12 cellular contexts compared by ENCODE assay signal in genomic region chr4:8270418-8270771, GRCh38. TPM values are rescaled to one million over a fixed set of nuclear protein-coding genes. Genes with fewer than 3 reads are reported as not detected.
DNase-seq lines count a peak whose midpoint lies in the region; ATAC-seq and TF ChIP-seq lines count a peak whose summit lies in the region.
"Had no signal": no experiment of that assay in that cellular context is flagged by ENCODE, and none has a peak within 500 bp of the region (broad histone marks: within the 10 kb centered on the region; RNA-seq: fewer than 3 reads in every experiment).

No MANE protein-coding gene starts in this region.

- H3K9ac ChIP-seq in neuronal stem cell (ENCODE audit: low read depth, low read length, poor library complexity) = no peak overlapping the region

- H3K18ac ChIP-seq in neuronal stem cell (ENCODE audit: low read length) = no peak overlapping the region

- H3K27ac ChIP-seq in heart right ventricle = peak overlapping the region in 9 of 10 donors; percentile 44 to 86 (median 70)
- H3K27ac ChIP-seq in esophagus squamous epithelium = peak overlapping the region in 3 of 4 donors; percentile 46 to 86 (median 78)
- H3K27ac ChIP-seq in neuronal stem cell (replicated peaks; ENCODE audit: low read length) = no peak overlapping the region
- H3K27ac ChIP-seq in upper lobe of left lung = peak overlapping the region in 2 of 4 donors; percentile 6 to 51
- H3K27ac ChIP-seq: dorsolateral prefrontal cortex had no signal

- DNase-seq in heart right ventricle (no peak), left ventricle myocardium superior (no peak), esophagus squamous epithelium (lab: John Stamatoyannopoulos, UW) (no peak), neuronal stem cell (ENCODE audit: low spot score) (no peak), upper lobe of left lung (no peak), NCI-H2081 treated with DMSO at 0.1 percent for 48 hours (lab: John Stamatoyannopoulos, UW) (no peak), COR-L47 (lab: John Stamatoyannopoulos, UW) (no peak), amygdala (lab: John Stamatoyannopoulos, UW) (no peak)
- DNase-seq: activated naive CD8-positive, alpha-beta T cell treated with anti-CD3 and anti-CD28 coated beads for 36 hours; dorsolateral prefrontal cortex; NCI-H1092 treated with DMSO at 0.1 percent for 48 hours; NCI-H446 treated with DMSO at 0.1 percent for 48 hours had no signal

- H3K27me3 ChIP-seq in heart right ventricle (peaks cover 0 to 17% (median 0%) of the 10 kb centered on the region in 7 donors), esophagus squamous epithelium (peaks cover 0 to 56% (median 8%) of the 10 kb centered on the region in 4 donors), neuronal stem cell (ENCODE audit: control insufficient read depth in 3 of 3, insufficient read depth in 3 of 3, low read depth in 1 of 3, low read length in 3 of 3) (peaks cover 0 to 69% (median 23%) of the 10 kb centered on the region in 3 experiments), upper lobe of left lung (peaks cover 0 to 7% (median 0%) of the 10 kb centered on the region in 4 donors)

- H4K91ac ChIP-seq in neuronal stem cell (ENCODE audit: low read depth, low read length, poor library complexity) = no peak overlapping the region

- TF ChIP-seq POLR2A in esophagus squamous epithelium (IDR thresholded peaks at IDR 0.05) (no peak), upper lobe of left lung (IDR thresholded peaks at IDR 0.05) (no peak)

- H3K79me1 ChIP-seq in neuronal stem cell (ENCODE audit: low read depth, low read length) = no peaks in the 10 kb centered on the region

- no peak overlapping the region for H2BK12ac ChIP-seq in neuronal stem cell (ENCODE audit: low read length)

- H3K4me2 ChIP-seq in neuronal stem cell (ENCODE audit: insufficient read depth, low read length, poor library complexity, severe bottlenecking) = no peak overlapping the region

- no peak overlapping the region for H4K8ac ChIP-seq in neuronal stem cell (ENCODE audit: low read depth, low read length)

- H3K4me3 ChIP-seq in heart right ventricle = peak overlapping the region; percentile 19 to 64 (median 54)
- peak overlapping the region; percentile 22 to 72 (median 37) for H3K4me3 ChIP-seq in esophagus squamous epithelium
- no peak overlapping the region for H3K4me3 ChIP-seq in neuronal stem cell (ENCODE audit: low read length in 2 of 2)
- H3K4me3 ChIP-seq in upper lobe of left lung = peak overlapping the region; percentile 20 to 53 (median 49)

- no peak overlapping the region for H3K23ac ChIP-seq in neuronal stem cell (ENCODE audit: low read depth, low read length, poor library complexity)

- no peak for TF ChIP-seq CTCF in heart right ventricle (IDR thresholded peaks at IDR 0.05)
- no peak for TF ChIP-seq CTCF in esophagus squamous epithelium (IDR thresholded peaks at IDR 0.05)
- no peak for TF ChIP-seq CTCF in upper lobe of left lung (IDR thresholded peaks at IDR 0.05)

- peak overlapping the region; percentile 51 for H2BK15ac ChIP-seq in neuronal stem cell (ENCODE audit: low read length)

- no peak for TF ChIP-seq EP300 in upper lobe of left lung (IDR thresholded peaks at IDR 0.05)

- no peaks in the 10 kb centered on the region for H3K9me3 ChIP-seq in heart right ventricle
- H3K9me3 ChIP-seq in esophagus squamous epithelium = no peaks in the 10 kb centered on the region
- H3K9me3 ChIP-seq in neuronal stem cell (replicated peaks in 1 of 2; ENCODE audit: control insufficient read depth in 2 of 2, insufficient read depth in 1 of 2, low read depth in 1 of 2, low read length in 2 of 2) = no peaks in the 10 kb centered on the region
- H3K9me3 ChIP-seq in upper lobe of left lung = no peaks in the 10 kb centered on the region

- H2AFZ ChIP-seq in neuronal stem cell (ENCODE audit: low read length) = no peak overlapping the region

- H3K36me3 ChIP-seq in heart right ventricle = no peaks in the 10 kb centered on the region
- H3K36me3 ChIP-seq in esophagus squamous epithelium = no peaks in the 10 kb centered on the region
- H3K36me3 ChIP-seq in neuronal stem cell (replicated peaks in 1 of 2; ENCODE audit: control insufficient read depth in 2 of 2, insufficient read depth in 2 of 2, low read length in 2 of 2) = no peaks in the 10 kb centered on the region
- H3K36me3 ChIP-seq in upper lobe of left lung = no peaks in the 10 kb centered on the region

- peak overlapping the region; percentile 34 for H2BK120ac ChIP-seq in neuronal stem cell (ENCODE audit: low read depth, low read length)

- peak overlapping the region; percentile 29 for H2AK5ac ChIP-seq in neuronal stem cell (ENCODE audit: low read depth, low read length)

- intact Hi-C loops in heart right ventricle (cut with DNase I) = loop anchor here in 4 of 10 donors (5.0 to 10.0 kb wide), 3 partner anchors 47 to 134 kb away; no protein-coding TSS in a partner anchor
- intact Hi-C loops in left ventricle myocardium superior (cut with micrococcal nuclease) = loop anchor here (10.0 kb wide), 1 partner anchor 134 kb away; no protein-coding TSS in a partner anchor
- intact Hi-C loops in esophagus squamous epithelium (cut with DNase I) = no loop called here

- H2BK5ac ChIP-seq in neuronal stem cell (ENCODE audit: low read length) = no peak overlapping the region

- WGBS in heart right ventricle, 2 donors = 45 to 49% methylated on average over 11 of the region's 11 CpGs
- WGBS in esophagus squamous epithelium, 2 donors = 45% methylated on average over 5 of the region's 11 CpGs; no CpG with 5 or more reads in 1 of the 2 donors
- no CpG with 5 or more reads among the region's 11 CpGs for WGBS in neuronal stem cell (ENCODE audit: extremely low coverage in 2 of 2, insufficient read length in 2 of 2, insufficient replicate concordance in 1 of 2), 2 donors
- WGBS in upper lobe of left lung, 2 donors = 50 to 78% methylated on average over 6 to 11 of the region's 11 CpGs

- ATAC-seq in heart right ventricle = no peak
- no peak for ATAC-seq in left ventricle myocardium superior
- ATAC-seq in upper lobe of left lung (ENCODE audit: low FRiP score in 2 of 2) = no peak

- H3K4me1 ChIP-seq in heart right ventricle = peaks cover 46 to 81% (median 59%) of the 10 kb centered on the region in 9 donors
- H3K4me1 ChIP-seq in esophagus squamous epithelium = peaks cover 13 to 73% (median 32%) of the 10 kb centered on the region in 3 donors
- H3K4me1 ChIP-seq in neuronal stem cell (ENCODE audit: control insufficient read depth in 2 of 2, insufficient read depth in 1 of 2, low read depth in 1 of 2, low read length in 2 of 2) = peaks cover 2 to 10% of the 10 kb centered on the region in 2 donors
- H3K4me1 ChIP-seq in upper lobe of left lung = peaks cover 33 to 49% (median 39%) of the 10 kb centered on the region in 4 donors

- H3K14ac ChIP-seq in neuronal stem cell (ENCODE audit: low read length) = no peak overlapping the region

- no peak overlapping the region for H3K4ac ChIP-seq in neuronal stem cell (ENCODE audit: low read length)

RNA-seq across cellular contexts. Expression of gene HTRA3, which starts 0.8 kb away (rescaled TPM):
- 10 to 100 TPM; 20.2 to 82.5 (median 54.2) TPM for total RNA-seq in heart right ventricle
- polyA plus RNA-seq in heart right ventricle = 10 to 100 TPM; 51.8 to 56.7 TPM
- total RNA-seq in left ventricle myocardium superior = 95.6 TPM
- 10 to 100 TPM in 1 of 4 donors, 1 to 10 TPM in 3; 1.8 to 13.0 (median 6.6) TPM for total RNA-seq in esophagus squamous epithelium
- polyA plus RNA-seq in neuronal stem cell (2013, experiment 1 of 2) = 2.9 TPM
- 2.8 TPM for polyA plus RNA-seq in neuronal stem cell (2013, experiment 2 of 2)
- 10 to 100 TPM in 5 of 6 donors, 1 to 10 TPM in 1; 5.2 to 51.1 (median 19.7) TPM for total RNA-seq in upper lobe of left lung
- total RNA-seq: activated naive CD8-positive, alpha-beta T cell treated with anti-CD3 and anti-CD28 coated beads for 36 hours had no signal

Comparison
In these comparisons a context has a peak if more than half of its experiments do, and no peak if none do; other contexts are left out.
1. H3K4me3 ChIP-seq: peak in heart right ventricle (10 of 10), esophagus squamous epithelium (4 of 4) and upper lobe of left lung (4 of 4); none in neuronal stem cell (0 of 2).